ENCODE assay signal across 1 cellular context in genomic region chr16:28974437-28975157, GRCh38.
TF ChIP-seq lines count a peak whose summit lies in the region.

SPNS1 (plus strand) TSS chr16:28974778; CDS start chr16:28975152, 374 bp downstream.

TF ChIP-seq in K562, 482 proteins besides CTCF, POLR2A, EP300 and RAD21 (continued from another document and continues in another):
- TF ChIP-seq ZNF395 (CRISPR knock-in tag; IDR thresholded peaks at IDR 0.05), result peak; percentile 90
- no peak for TF ChIP-seq TRIM28 (IDR thresholded peaks at IDR 0.05)
- TF ChIP-seq NR2C2 (CRISPR knock-in tag; IDR thresholded peaks at IDR 0.05), result peak; percentile 85
- TF ChIP-seq NR2C2 (tag; IDR thresholded peaks at IDR 0.05), result peak; percentile 96
- no peak for TF ChIP-seq PPARD (CRISPR knock-in tag; IDR thresholded peaks at IDR 0.05)
- no peak for TF ChIP-seq PHB (CRISPR knock-in tag; IDR thresholded peaks at IDR 0.05)
- no peak for TF ChIP-seq ZNF316 (IDR thresholded peaks at IDR 0.05)
- TF ChIP-seq CREB3L1 (IDR thresholded peaks at IDR 0.05; ENCODE audit: borderline replicate concordance, low read depth), result peak; percentile 86; the same call in 1 of the 2 replicates
- peak; percentile 59 for TF ChIP-seq SETDB1 (IDR thresholded peaks at IDR 0.05; ENCODE audit: low read length)
- TF ChIP-seq ZNF146 (CRISPR knock-in tag; IDR thresholded peaks at IDR 0.05; ENCODE audit: unreplicated experiment), result peak; percentile 0
- 0 out of 2 replicates have a peak, but pooled peaks have one; percentile 53 for TF ChIP-seq GTF2E2 (tag; IDR thresholded peaks at IDR 0.05)
- TF ChIP-seq BCOR (IDR thresholded peaks at IDR 0.05), result 0 out of 2 replicates have a peak, but pooled peaks have one; percentile 9
- TF ChIP-seq CBFA2T2 (conservative IDR thresholded peaks at IDR 0.05), result peak; percentile 97
- TF ChIP-seq COPS2 (conservative IDR thresholded peaks at IDR 0.05), result no peak
- TF ChIP-seq ZBTB7A (IDR thresholded peaks at IDR 0.05; ENCODE audit: borderline replicate concordance, control insufficient read depth, low read depth, low read length), result peak; percentile 80; the same call in 1 of the 2 replicates
- TF ChIP-seq MGA (IDR thresholded peaks at IDR 0.05), result peak; percentile 84
- peak; percentile 63; the same call in 1 of the 2 replicates for TF ChIP-seq ZNF12 (CRISPR knock-in tag; IDR thresholded peaks at IDR 0.05)
- peak; percentile 93 for TF ChIP-seq HDAC2 (IDR thresholded peaks at IDR 0.05)
- TF ChIP-seq MBD2 (IDR thresholded peaks at IDR 0.05; ENCODE audit: borderline replicate concordance, low read depth), result peak; percentile 81
- peak; percentile 92 to 99 (median 98) for TF ChIP-seq YY1 (IDR thresholded peaks at IDR 0.05; ENCODE audit: borderline replicate concordance in 1 of 3, control insufficient read depth in 1 of 3, extremely low read depth in 1 of 3, insufficient read depth in 3 of 3, insufficient read length in 1 of 3, insufficient replicate concordance in 2 of 3, low read depth in 1 of 3, low read length in 2 of 3)
- TF ChIP-seq POLR2H (tag; IDR thresholded peaks at IDR 0.05; ENCODE audit: low read depth), result no peak; the same call in 1 of the 2 replicates
- peak; percentile 33; the same call in 1 of the 2 replicates for TF ChIP-seq ZBTB12 (CRISPR knock-in tag; IDR thresholded peaks at IDR 0.05)
- TF ChIP-seq RREB1 (CRISPR knock-in tag; IDR thresholded peaks at IDR 0.05), result peak; percentile 93
- peak; percentile 55 for TF ChIP-seq POLR2B (IDR thresholded peaks at IDR 0.05; ENCODE audit: low read depth, partially characterized antibody)
- TF ChIP-seq TCF3 (CRISPR knock-in tag; IDR thresholded peaks at IDR 0.05), result peak; percentile 26; the same call in 1 of the 2 replicates
- no peak for TF ChIP-seq ZBTB9 (CRISPR knock-in tag; IDR thresholded peaks at IDR 0.05)
- no peak for TF ChIP-seq MLLT1 (IDR thresholded peaks at IDR 0.05)
- no peak for TF ChIP-seq STAT5A (IDR thresholded peaks at IDR 0.05; ENCODE audit: borderline replicate concordance, low read length)
- TF ChIP-seq PHF8 (IDR thresholded peaks at IDR 0.05; ENCODE audit: borderline replicate concordance, low read length), result peak; percentile 81; the same call in 1 of the 2 replicates
